2 cellular contexts compared by ENCODE assay signal in genomic region chr5:75053286-75054109, GRCh38.
A peak's percentile ranks its signal among the peaks of the same experiment; 100 is the strongest.
TF ChIP-seq lines count a peak whose summit lies in the region.

No MANE protein-coding gene starts in this region.

TF ChIP-seq in IMR-90, 13 proteins besides CTCF, POLR2A, EP300 and RAD21:
- TF ChIP-seq NFE2L2 (IDR thresholded peaks at IDR 0.05; ENCODE audit: low read depth, low read length) (peak; percentile 54; the same call in 1 of the 2 replicates), SMC3 (IDR thresholded peaks at IDR 0.05; ENCODE audit: low read depth, low read length) (no peak), MAZ (IDR thresholded peaks at IDR 0.05; ENCODE audit: borderline replicate concordance, low read depth, low read length) (peak; percentile 23; the same call in 1 of the 2 replicates), USF2 (IDR thresholded peaks at IDR 0.05; ENCODE audit: low read depth, low read length) (no peak)
TF ChIP-seq in IMR-90: peak in this region for 2.

TF ChIP-seq in HepG2, 621 proteins besides CTCF, POLR2A, EP300 and RAD21 (continues in another document):
- no peak for TF ChIP-seq YEATS2 (CRISPR knock-in tag; IDR thresholded peaks at IDR 0.05; ENCODE audit: borderline replicate concordance)
- 0 out of 2 replicates have a peak, but pooled peaks have one; percentile 7 for TF ChIP-seq ERF (CRISPR knock-in tag; IDR thresholded peaks at IDR 0.05)
- no peak for TF ChIP-seq EED (CRISPR knock-in tag; IDR thresholded peaks at IDR 0.05)
- TF ChIP-seq ZSCAN25 (CRISPR knock-in tag; IDR thresholded peaks at IDR 0.05): peak; percentile 46; the same call in 1 of the 2 replicates
- TF ChIP-seq ZBTB39 (CRISPR knock-in tag; IDR thresholded peaks at IDR 0.05): no peak
- no peak for TF ChIP-seq ZNF335 (CRISPR knock-in tag; IDR thresholded peaks at IDR 0.05)
- TF ChIP-seq MIXL1 (CRISPR knock-in tag; IDR thresholded peaks at IDR 0.05): no peak
- no peak; the same call in 1 of the 2 replicates for TF ChIP-seq NRL (CRISPR knock-in tag; IDR thresholded peaks at IDR 0.05; ENCODE audit: borderline replicate concordance)
- no peak for TF ChIP-seq HMGA1 (CRISPR knock-in tag; conservative IDR thresholded peaks at IDR 0.05)
- TF ChIP-seq ZNF446 (CRISPR knock-in tag; IDR thresholded peaks at IDR 0.05): no peak; the same call in 1 of the 2 replicates
- TF ChIP-seq ZBTB43 (CRISPR knock-in tag; conservative IDR thresholded peaks at IDR 0.05): 0 out of 2 replicates have a peak, but pooled peaks have one; percentile 10
- no peak for TF ChIP-seq POLR2G (IDR thresholded peaks at IDR 0.05; ENCODE audit: low read depth, low read length)
- no peak for TF ChIP-seq SPEN (CRISPR knock-in tag; IDR thresholded peaks at IDR 0.05; ENCODE audit: low read depth)
- TF ChIP-seq ZNF12 (CRISPR knock-in tag; IDR thresholded peaks at IDR 0.05): no peak
- TF ChIP-seq ZNF33B (CRISPR knock-in tag; IDR thresholded peaks at IDR 0.05): 0 out of 2 replicates have a peak, but pooled peaks have one; percentile 50
- no peak for TF ChIP-seq DNMT3B (CRISPR knock-in tag; conservative IDR thresholded peaks at IDR 0.05)
- TF ChIP-seq NFYC (CRISPR knock-in tag; IDR thresholded peaks at IDR 0.05): no peak
- TF ChIP-seq ZNF773 (CRISPR knock-in tag; IDR thresholded peaks at IDR 0.05; ENCODE audit: borderline replicate concordance): no peak
- TF ChIP-seq ZNF646 (CRISPR knock-in tag; IDR thresholded peaks at IDR 0.05): no peak
- no peak; the same call in 1 of the 2 replicates for TF ChIP-seq HOXA5 (CRISPR knock-in tag; IDR thresholded peaks at IDR 0.05)
- no peak for TF ChIP-seq TBX2 (CRISPR knock-in tag; IDR thresholded peaks at IDR 0.05; ENCODE audit: borderline replicate concordance)
- TF ChIP-seq, protein P1, sequence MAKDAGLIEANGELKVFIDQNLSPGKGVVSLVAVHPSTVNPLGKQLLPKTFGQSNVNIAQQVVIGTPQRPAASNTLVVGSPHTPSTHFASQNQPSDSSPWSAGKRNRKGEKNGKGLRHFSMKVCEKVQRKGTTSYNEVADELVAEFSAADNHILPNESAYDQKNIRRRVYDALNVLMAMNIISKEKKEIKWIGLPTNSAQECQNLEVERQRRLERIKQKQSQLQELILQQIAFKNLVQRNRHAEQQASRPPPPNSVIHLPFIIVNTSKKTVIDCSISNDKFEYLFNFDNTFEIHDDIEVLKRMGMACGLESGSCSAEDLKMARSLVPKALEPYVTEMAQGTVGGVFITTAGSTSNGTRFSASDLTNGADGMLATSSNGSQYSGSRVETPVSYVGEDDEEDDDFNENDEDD (CRISPR knock-in tag; IDR thresholded peaks at IDR 0.05; ENCODE audit: borderline replicate concordance): peak; percentile 13; the same call in 1 of the 2 replicates
- 0 out of 2 replicates have a peak, but pooled peaks have one; percentile 31 for TF ChIP-seq YEATS4 (CRISPR knock-in tag; IDR thresholded peaks at IDR 0.05; ENCODE audit: borderline replicate concordance)
- TF ChIP-seq ZNF451 (CRISPR knock-in tag; IDR thresholded peaks at IDR 0.05): no peak
- TF ChIP-seq TGIF2 (CRISPR knock-in tag; IDR thresholded peaks at IDR 0.05): no peak
- TF ChIP-seq ZNF281 (CRISPR knock-in tag; IDR thresholded peaks at IDR 0.05; ENCODE audit: borderline replicate concordance): no peak
- no peak for TF ChIP-seq NFIB (CRISPR knock-in tag; IDR thresholded peaks at IDR 0.05; ENCODE audit: borderline replicate concordance)
- TF ChIP-seq PHB2 (IDR thresholded peaks at IDR 0.05; ENCODE audit: partially characterized antibody): no peak
- TF ChIP-seq, protein P2, sequence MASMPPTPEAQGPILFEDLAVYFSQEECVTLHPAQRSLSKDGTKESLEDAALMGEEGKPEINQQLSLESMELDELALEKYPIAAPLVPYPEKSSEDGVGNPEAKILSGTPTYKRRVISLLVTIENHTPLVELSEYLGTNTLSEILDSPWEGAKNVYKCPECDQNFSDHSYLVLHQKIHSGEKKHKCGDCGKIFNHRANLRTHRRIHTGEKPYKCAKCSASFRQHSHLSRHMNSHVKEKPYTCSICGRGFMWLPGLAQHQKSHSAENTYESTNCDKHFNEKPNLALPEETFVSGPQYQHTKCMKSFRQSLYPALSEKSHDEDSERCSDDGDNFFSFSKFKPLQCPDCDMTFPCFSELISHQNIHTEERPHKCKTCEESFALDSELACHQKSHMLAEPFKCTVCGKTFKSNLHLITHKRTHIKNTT (CRISPR knock-in tag; IDR thresholded peaks at IDR 0.05): no peak
- no peak for TF ChIP-seq ZHX1 (CRISPR knock-in tag; IDR thresholded peaks at IDR 0.05; ENCODE audit: low read depth)
- no peak for TF ChIP-seq KLF9 (CRISPR knock-in tag; IDR thresholded peaks at IDR 0.05; ENCODE audit: low read depth)
- no peak for TF ChIP-seq ATAD3A (CRISPR knock-in tag; IDR thresholded peaks at IDR 0.05)
